15 cellular contexts compared by ENCODE assay signal in genomic region chr22:43085658-43086606, GRCh38. TPM values are rescaled to one million over a fixed set of nuclear protein-coding genes. Genes with fewer than 3 reads are reported as not detected.
DNase-seq lines count a peak whose midpoint lies in the region; TF ChIP-seq lines count a peak whose summit lies in the region.
"Had no signal": no experiment of that assay in that cellular context is flagged by ENCODE, and none has a peak within 500 bp of the region (broad histone marks: within the 10 kb centered on the region; RNA-seq: fewer than 3 reads in every experiment).

No MANE protein-coding gene starts in this region.

- H3F3A ChIP-seq in smooth muscle cell (ENCODE audit: low read depth), result no peaks in the 10 kb centered on the region

- no peak overlapping the region for H3K9ac ChIP-seq in smooth muscle cell (ENCODE audit: low read depth)

- peaks cover 4% of the 10 kb centered on the region for H3K36me3 Mint-ChIP-seq in T-helper 2 cell treated with Interferon-gamma antibody and Interleukin-4, amounts not matched to agents 5 μg/mL and 100 μg/mL, for 36 hours (ENCODE audit: low read depth)
- H3K36me3 Mint-ChIP-seq: stimulated activated memory B cell treated with anti-CD40 and anti-IgM and Interleukin-4, amounts not matched to agents 10 μg/mL and 1 μg/mL and 100 μg/mL, for 72 hours had no signal

- DNase-seq in Ammon's horn (ENCODE audit: low spot score) (peak; percentile 35), GM12864 (ENCODE audit: low read depth) (peak; percentile 37), left ventricle myocardium inferior (peak; percentile 41), smooth muscle cell (lab: John Stamatoyannopoulos, UW; ENCODE audit: unreplicated experiment) (no peak), SJCRH30 (no peak), H4 (ENCODE audit: low spot score) (no peak), NCI-H345 treated with DMSO at 0.1 percent for 48 hours (lab: John Stamatoyannopoulos, UW; ENCODE audit: unreplicated experiment) (no peak)
- peak; percentile 20 for DNase-seq in T-helper 2 cell treated with Interferon-gamma antibody and Interleukin-4, amounts not matched to agents 5 μg/mL and 100 μg/mL, for 36 hours (ENCODE audit: low spot score)
- DNase-seq: cortex of kidney; EL; IMR-90; NCI-H1694 treated with DMSO at 0.1 percent for 48 hours; NK-92 treated with Interleukin-12 subunit alpha and Interleukin-12 subunit beta, amount 100 ng/mL, for 24 hours; stimulated activated CD4-positive, alpha-beta T cell treated with anti-CD3 and anti-CD28 coated beads, Interleukin-1b, Interleukin-23, amount 100 ng/mL, for 48 hours had no signal

- H3K27me3 ChIP-seq in left ventricle myocardium inferior (ENCODE audit: low read depth) (no peaks in the 10 kb centered on the region), smooth muscle cell (ENCODE audit: low read depth) (no peaks in the 10 kb centered on the region), SJCRH30 (no peaks in the 10 kb centered on the region)

- H3K9me3 Mint-ChIP-seq in T-helper 2 cell treated with Interferon-gamma antibody and Interleukin-4, amounts not matched to agents 5 μg/mL and 100 μg/mL, for 36 hours, result no peaks in the 10 kb centered on the region
- H3K9me3 Mint-ChIP-seq: stimulated activated memory B cell treated with anti-CD40 and anti-IgM and Interleukin-4, amounts not matched to agents 10 μg/mL and 1 μg/mL and 100 μg/mL, for 72 hours had no signal

- no peak overlapping the region for H2AFZ ChIP-seq in smooth muscle cell (ENCODE audit: low read depth)

- H3K9me3 ChIP-seq in left ventricle myocardium inferior (replicated peaks) (no peaks in the 10 kb centered on the region), smooth muscle cell (replicated peaks; ENCODE audit: low read depth) (no peaks in the 10 kb centered on the region), SJCRH30 (replicated peaks) (no peaks in the 10 kb centered on the region)

- H4K20me1 ChIP-seq in smooth muscle cell (ENCODE audit: low read depth), result no peaks in the 10 kb centered on the region

- peaks cover 25% of the 10 kb centered on the region for H3K4me1 Mint-ChIP-seq in T-helper 2 cell treated with Interferon-gamma antibody and Interleukin-4, amounts not matched to agents 5 μg/mL and 100 μg/mL, for 36 hours (ENCODE audit: low read depth)

- H3K27ac ChIP-seq in left ventricle myocardium inferior (replicated peaks) (peak overlapping the region; percentile 81), smooth muscle cell (ENCODE audit: low read depth) (no peak overlapping the region), SJCRH30 (no peak overlapping the region)

- no peaks in the 10 kb centered on the region for H3K36me3 ChIP-seq in left ventricle myocardium inferior
- no peaks in the 10 kb centered on the region for H3K36me3 ChIP-seq in smooth muscle cell (ENCODE audit: low read depth)
- no peaks in the 10 kb centered on the region for H3K36me3 ChIP-seq in SJCRH30

- H3K4me1 ChIP-seq in left ventricle myocardium inferior (peaks cover 36% of the 10 kb centered on the region), smooth muscle cell (ENCODE audit: low read depth) (no peaks in the 10 kb centered on the region), SJCRH30 (no peaks in the 10 kb centered on the region)

- H3K27me3 Mint-ChIP-seq in T-helper 2 cell treated with Interferon-gamma antibody and Interleukin-4, amounts not matched to agents 5 μg/mL and 100 μg/mL, for 36 hours (ENCODE audit: low read depth), result no peaks in the 10 kb centered on the region
- H3K27me3 Mint-ChIP-seq: stimulated activated memory B cell treated with anti-CD40 and anti-IgM and Interleukin-4, amounts not matched to agents 10 μg/mL and 1 μg/mL and 100 μg/mL, for 72 hours had no signal

- no peaks in the 10 kb centered on the region for H3K79me2 ChIP-seq in smooth muscle cell (ENCODE audit: low read depth)

- peak overlapping the region; percentile 62 for H3K27ac Mint-ChIP-seq in T-helper 2 cell treated with Interferon-gamma antibody and Interleukin-4, amounts not matched to agents 5 μg/mL and 100 μg/mL, for 36 hours
- H3K27ac Mint-ChIP-seq: stimulated activated memory B cell treated with anti-CD40 and anti-IgM and Interleukin-4, amounts not matched to agents 10 μg/mL and 1 μg/mL and 100 μg/mL, for 72 hours had no signal

- WGBS in smooth muscle cell (ENCODE audit: low lambda C conversion rate), result 88% methylated on average over 19 of the region's 19 CpGs

- peak overlapping the region; percentile 13 for H3K4me3 Mint-ChIP-seq in T-helper 2 cell treated with Interferon-gamma antibody and Interleukin-4, amounts not matched to agents 5 μg/mL and 100 μg/mL, for 36 hours
- H3K4me3 Mint-ChIP-seq: stimulated activated memory B cell treated with anti-CD40 and anti-IgM and Interleukin-4, amounts not matched to agents 10 μg/mL and 1 μg/mL and 100 μg/mL, for 72 hours had no signal

- H3K4me3 ChIP-seq in GM12864 (ENCODE audit: low read depth, low read length) (no peak overlapping the region), left ventricle myocardium inferior (no peak overlapping the region), smooth muscle cell (no peak overlapping the region), SJCRH30 (no peak overlapping the region)

- H3K4me2 ChIP-seq in smooth muscle cell, result no peak overlapping the region

- TF ChIP-seq CTCF in GM12864 (IDR thresholded peaks at IDR 0.05; ENCODE audit: low read depth, low read length, missing control alignments), result no peak
- no peak for TF ChIP-seq CTCF in left ventricle myocardium inferior (IDR thresholded peaks at IDR 0.05; ENCODE audit: borderline replicate concordance)
- no peak for TF ChIP-seq CTCF in smooth muscle cell (IDR thresholded peaks at IDR 0.05; ENCODE audit: borderline replicate concordance, insufficient read depth, poor library complexity, severe bottlenecking)

- intact Hi-C loops in left ventricle myocardium inferior (cut with micrococcal nuclease), result no loop called here

RNA-seq across cellular contexts. Expression of gene TTLL1, which starts 3.3 kb away (rescaled TPM):
- total RNA-seq in left ventricle myocardium inferior (8.5 TPM), smooth muscle cell (12.7 and 16.2 TPM in 2 replicates)
- 14.6 and 17.7 TPM in 2 replicates for polyA plus RNA-seq in smooth muscle cell
- total RNA-seq in SJCRH30 (2014; rRNA removed; shearing (Covaris generic)), result 2.8 and 2.9 TPM in 2 replicates
- total RNA-seq in H4 (2014; rRNA removed; shearing (Covaris generic)), result 3.5 and 7.1 TPM in 2 replicates

RNA-seq across cellular contexts. Expression of gene BIK, which starts 24.6 kb away (rescaled TPM):
- total RNA-seq in left ventricle myocardium inferior, result 0.41 TPM
- total RNA-seq in smooth muscle cell, result 2.7 and 3.9 TPM in 2 replicates
- 1.9 and 6.1 TPM in 2 replicates for polyA plus RNA-seq in smooth muscle cell
- 0.14 TPM in 1 of 2 replicates, not detected in the other for total RNA-seq in SJCRH30 (2014; rRNA removed; shearing (Covaris generic))
- total RNA-seq in H4 (2014; rRNA removed; shearing (Covaris generic)), result 0.45 TPM in 1 of 2 replicates, not detected in the other
- polyA plus RNA-seq: IMR-90 had no signal

RNA-seq across cellular contexts. Expression of gene MCAT, which starts 57.3 kb away (rescaled TPM):
- total RNA-seq in left ventricle myocardium inferior (16.4 TPM), smooth muscle cell (8.2 and 9.3 TPM in 2 replicates)
- 15.3 and 16.1 TPM in 2 replicates for polyA plus RNA-seq in smooth muscle cell
- 19.7 and 20.8 TPM in 2 replicates for total RNA-seq in SJCRH30 (2014; rRNA removed; shearing (Covaris generic))
- total RNA-seq in H4 (2014; rRNA removed; shearing (Covaris generic)), result 14.6 and 16.5 TPM in 2 replicates

Comparison
In these comparisons a context has a peak if more than half of its experiments do, and no peak if none do; other contexts are left out.
1. DNase-seq: peak in Ammon's horn (single experiment), GM12864 (single experiment), T-helper 2 cell treated with Interferon-gamma antibody and Interleukin-4, amounts not matched to agents 5 μg/mL and 100 μg/mL, for 36 hours (single experiment) and left ventricle myocardium inferior (single experiment); none in smooth muscle cell (single experiment), SJCRH30 (0 of 2), H4 (single experiment) and NCI-H345 treated with DMSO at 0.1 percent for 48 hours (single experiment).